ENCODE assay signal across 28 cellular contexts in genomic region chr5:149832636-149833035, GRCh38.
"Had no signal": no experiment of that assay in that cellular context is flagged by ENCODE, and none has a peak within 500 bp of the region (broad histone marks: within the 10 kb centered on the region; RNA-seq: fewer than 3 reads in every experiment).

No MANE protein-coding gene starts in this region.

- H3K27me3 Mint-ChIP-seq: stimulated activated memory B cell treated with anti-CD40 and anti-IgM and Interleukin-4, amounts not matched to agents 10 μg/mL and 1 μg/mL and 100 μg/mL, for 72 hours; stimulated activated naive B cell treated with anti-CD40 and anti-IgM and Interleukin-4, amounts not matched to agents 10 μg/mL and 1 μg/mL and 100 μg/mL, for 72 hours; stimulated activated naive CD8-positive, alpha-beta T cell treated with anti-CD3 and anti-CD28 coated beads, Interleukin-15, amount 100 ng/mL, for 72 hours; stimulated activated naive CD8-positive, alpha-beta T cell treated with anti-CD3 and anti-CD28 coated beads, Interleukin-15, Interleukin-2, amounts not matched to agents 100 ng/mL and 50 ng/mL, for 24 hours; type B pancreatic cell had no signal

- H3K36me3 Mint-ChIP-seq: stimulated activated effector memory CD8-positive, alpha-beta T cell treated with anti-CD3 and anti-CD28 coated beads, Interleukin-12 subunit alpha, Interleukin-12 subunit beta, amount 100 ng/mL, for 72 hours; type B pancreatic cell had no signal

- H3K27ac ChIP-seq: stomach, suprapubic skin, testis, thoracic aorta, thyroid gland, tibial artery, tibial nerve, transverse colon, upper lobe of left lung, upper lobe of right lung, uterus, vagina had no signal

- H3K4me1 Mint-ChIP-seq: stimulated activated effector memory CD8-positive, alpha-beta T cell treated with anti-CD3 and anti-CD28 coated beads, Interleukin-12 subunit alpha, Interleukin-12 subunit beta, amount 100 ng/mL, for 72 hours had no signal

- ATAC-seq: stimulated activated effector memory CD8-positive, alpha-beta T cell treated with anti-CD3 and anti-CD28 coated beads, Interleukin-12 subunit alpha, Interleukin-12 subunit beta, amount 100 ng/mL, for 72 hours; stimulated activated memory B cell treated with anti-CD40 and anti-IgM and Interleukin-4, amounts not matched to agents 10 μg/mL and 1 μg/mL and 100 μg/mL, for 72 hours; stimulated activated naive B cell treated with anti-CD40 and anti-IgM and Interleukin-4, amounts not matched to agents 10 μg/mL and 1 μg/mL and 100 μg/mL, for 72 hours; stimulated activated naive CD8-positive, alpha-beta T cell treated with anti-CD3 and anti-CD28 coated beads, Interleukin-15, amount 100 ng/mL, for 72 hours; stimulated activated naive CD8-positive, alpha-beta T cell treated with anti-CD3 and anti-CD28 coated beads, Interleukin-15, Interleukin-2, amounts not matched to agents 100 U/mL and 50 U/mL, for 24 hours; upper lobe of right lung had no signal

- H3K36me3 ChIP-seq: thoracic aorta, thyroid gland, uterus, vagina had no signal

- H3K4me3 Mint-ChIP-seq: stimulated activated effector memory CD8-positive, alpha-beta T cell treated with anti-CD3 and anti-CD28 coated beads, Interleukin-12 subunit alpha, Interleukin-12 subunit beta, amount 100 ng/mL, for 72 hours; stimulated activated memory B cell treated with anti-CD40 and anti-IgM and Interleukin-4, amounts not matched to agents 10 μg/mL and 1 μg/mL and 100 μg/mL, for 72 hours; stimulated activated naive B cell treated with anti-CD40 and anti-IgM and Interleukin-4, amounts not matched to agents 10 μg/mL and 1 μg/mL and 100 μg/mL, for 72 hours; stimulated activated naive CD8-positive, alpha-beta T cell treated with anti-CD3 and anti-CD28 coated beads, Interleukin-15, amount 100 ng/mL, for 72 hours; stimulated activated naive CD8-positive, alpha-beta T cell treated with anti-CD3 and anti-CD28 coated beads, Interleukin-15, Interleukin-2, amounts not matched to agents 100 ng/mL and 50 ng/mL, for 24 hours; type B pancreatic cell had no signal

- H3K4me3 ChIP-seq: stomach, suprapubic skin, testis, thoracic aorta, thyroid gland, tibial artery, tibial nerve, transverse colon, upper lobe of left lung, upper lobe of right lung, uterus, vagina had no signal

- DNase-seq: stimulated activated CD4-positive, alpha-beta T cell treated with anti-CD3 and anti-CD28 coated beads, Interleukin-2, amount 100 ng/mL, for 48 hours; stimulated activated CD4-positive, alpha-beta T cell treated with anti-CD3 and anti-CD28 coated beads, Interleukin-4, amount 100 ng/mL, for 1 hour; stimulated activated CD4-positive, alpha-beta T cell treated with anti-CD3 and anti-CD28 coated beads, Interleukin-4, amount 100 ng/mL, for 24 hours; stimulated activated CD4-positive, alpha-beta T cell treated with anti-CD3 and anti-CD28 coated beads, Interleukin-4, amount 100 ng/mL, for 4 hours; stimulated activated CD8-positive, alpha-beta memory T cell treated with anti-CD3 and anti-CD28 coated beads, Interleukin-4, amount 100 ng/mL, for 48 hours; stimulated activated naive B cell treated with anti-CD40 and anti-IgM and Interleukin-4, amounts not matched to agents 10 μg/mL and 1 μg/mL and 100 μg/mL, for 72 hours; stimulated activated naive CD4-positive, alpha-beta T cell; stimulated activated naive CD4-positive, alpha-beta T cell treated with Interleukin-2 at 50 U/mL for 16 hours; stimulated activated naive CD8-positive, alpha-beta T cell treated with anti-CD3 and anti-CD28 coated beads, Interleukin-15, amount 100 ng/mL, for 72 hours; stimulated activated naive CD8-positive, alpha-beta T cell treated with anti-CD3 and anti-CD28 coated beads, Interleukin-15, Interleukin-2, amounts not matched to agents 100 U/mL and 50 U/mL, for 24 hours; stomach; substantia nigra; testis; thyroid gland; tibial artery; transverse colon; trophoblast cell; upper lobe of right lung; uterus had no signal

- H3K9me3 ChIP-seq: stomach, suprapubic skin, testis, thoracic aorta, thyroid gland, tibial artery, tibial nerve, transverse colon, upper lobe of left lung, upper lobe of right lung, uterus, vagina had no signal

- H3K9me3 Mint-ChIP-seq: stimulated activated effector memory CD8-positive, alpha-beta T cell treated with anti-CD3 and anti-CD28 coated beads, Interleukin-12 subunit alpha, Interleukin-12 subunit beta, amount 100 ng/mL, for 72 hours; stimulated activated memory B cell treated with anti-CD40 and anti-IgM and Interleukin-4, amounts not matched to agents 10 μg/mL and 1 μg/mL and 100 μg/mL, for 72 hours; stimulated activated naive B cell treated with anti-CD40 and anti-IgM and Interleukin-4, amounts not matched to agents 10 μg/mL and 1 μg/mL and 100 μg/mL, for 72 hours; stimulated activated naive CD8-positive, alpha-beta T cell treated with anti-CD3 and anti-CD28 coated beads, Interleukin-15, amount 100 ng/mL, for 72 hours; stimulated activated naive CD8-positive, alpha-beta T cell treated with anti-CD3 and anti-CD28 coated beads, Interleukin-15, Interleukin-2, amounts not matched to agents 100 ng/mL and 50 ng/mL, for 24 hours; type B pancreatic cell had no signal

- H3K27ac Mint-ChIP-seq: stimulated activated effector memory CD8-positive, alpha-beta T cell treated with anti-CD3 and anti-CD28 coated beads, Interleukin-12 subunit alpha, Interleukin-12 subunit beta, amount 100 ng/mL, for 72 hours; stimulated activated memory B cell treated with anti-CD40 and anti-IgM and Interleukin-4, amounts not matched to agents 10 μg/mL and 1 μg/mL and 100 μg/mL, for 72 hours; stimulated activated naive CD8-positive, alpha-beta T cell treated with anti-CD3 and anti-CD28 coated beads, Interleukin-15, amount 100 ng/mL, for 72 hours; stimulated activated naive CD8-positive, alpha-beta T cell treated with anti-CD3 and anti-CD28 coated beads, Interleukin-15, Interleukin-2, amounts not matched to agents 100 ng/mL and 50 ng/mL, for 24 hours; type B pancreatic cell had no signal

- H3K27me3 ChIP-seq: stomach, suprapubic skin, testis, thyroid gland, tibial artery, tibial nerve, transverse colon, upper lobe of left lung, upper lobe of right lung, uterus, vagina had no signal

- H3K4me1 ChIP-seq: testis, thyroid gland, tibial artery, tibial nerve, uterus, vagina had no signal
